9 cellular contexts compared by ENCODE assay signal in genomic region chr3:129606522-129607390, GRCh38. TPM values are rescaled to one million over a fixed set of nuclear protein-coding genes. Genes with fewer than 3 reads are reported as not detected.
A peak's percentile ranks its signal among the peaks of the same experiment; 100 is the strongest.
DNase-seq lines count a peak whose midpoint lies in the region; ATAC-seq and TF ChIP-seq lines count a peak whose summit lies in the region.
"Had no signal": no experiment of that assay in that cellular context is flagged by ENCODE, and none has a peak within 500 bp of the region (broad histone marks: within the 10 kb centered on the region; RNA-seq: fewer than 3 reads in every experiment).

Gene PLXND1 (minus strand): TSS chr3:129606676. CDS start chr3:129606639, 37 bp downstream.

- CTCF ChIA-PET in Calu3 (lab: Charles Lee): interaction anchor here (0.6 to 1.7 kb wide), 2 partner anchors 48 to 117 kb away, joined by 3 to 7 read pairs; no protein-coding TSS in a partner anchor

- H3K4me3 ChIP-seq in HUES6 (ENCODE audit: low read depth, low read length) (peak within 1 kb of the TSS; percentile 83), SK-N-MC (peak within 1 kb of the TSS; percentile 96), brain microvascular endothelial cell (ENCODE audit: low read depth, low read length) (peak within 1 kb of the TSS; percentile 88)

- in situ Hi-C loops in brain microvascular endothelial cell (cut with HindIII; ENCODE audit: low pct_ligation_motif_present, low sequenced_read_pairs): no loop called here

- peak within 1 kb of the TSS; percentile 81 for H3K27ac Mint-ChIP-seq in Calu3 (ENCODE audit: unreplicated experiment)

- H3K27me3 ChIP-seq in HUES6 (ENCODE audit: control insufficient read depth, insufficient read depth, low read length) (peaks cover 19% of the 10 kb centered on the region), brain microvascular endothelial cell (replicated peaks) (no peaks in the 10 kb centered on the region)

- peaks cover 43% of the 10 kb centered on the region for H3K4me1 Mint-ChIP-seq in Calu3 (ENCODE audit: low read depth, unreplicated experiment)

- DNase-seq in Calu3: peak; percentile 59
- DNase-seq in SK-N-MC (ENCODE audit: low read depth, low spot score): no peak
- peak; percentile 62 for DNase-seq in brain microvascular endothelial cell
- peak in 37 of 51 donors; percentile 6 to 78 (median 55) for DNase-seq in hypothalamus (lab: John Stamatoyannopoulos, UW)
- peak; percentile 61 for DNase-seq in pulmonary artery endothelial cell (ENCODE audit: low read depth, low spot score)
- no peak for DNase-seq in SKM-1 (lab: John Stamatoyannopoulos, UW; ENCODE audit: unreplicated experiment)

- peaks cover 31% of the 10 kb centered on the region for H3K36me3 Mint-ChIP-seq in Calu3 (ENCODE audit: insufficient read depth, unreplicated experiment)

- H3K27me3 Mint-ChIP-seq in Calu3 (ENCODE audit: unreplicated experiment): peaks cover 72% of the 10 kb centered on the region

- TF ChIP-seq CTCF in Calu3 (IDR thresholded peaks at IDR 0.05; ENCODE audit: unreplicated experiment) (no peak), brain microvascular endothelial cell (IDR thresholded peaks at IDR 0.05; ENCODE audit: low read depth, low read length, missing control alignments) (no peak)

- no peaks in the 10 kb centered on the region for H3K9me3 ChIP-seq in HUES6 (ENCODE audit: control insufficient read depth, insufficient read depth, low read depth, low read length)
- no peaks in the 10 kb centered on the region for H3K9me3 ChIP-seq in SK-N-MC (ENCODE audit: low read depth, low read length)

- no peaks in the 10 kb centered on the region for H3K9me3 Mint-ChIP-seq in Calu3 (ENCODE audit: low read depth, unreplicated experiment)

- H3K4me3 Mint-ChIP-seq in Calu3 (ENCODE audit: low read depth, unreplicated experiment): peak within 1 kb of the TSS; percentile 81

- intact Hi-C loops in Calu3 (cut with micrococcal nuclease; ENCODE audit: unreplicated experiment): no loop called here

- H3K9ac ChIP-seq in HUES6 (ENCODE audit: low read length) (peak within 1 kb of the TSS; percentile 92), SK-N-MC (ENCODE audit: insufficient read length) (peak within 1 kb of the TSS; percentile 81)

- H3K4me1 ChIP-seq in HUES6 (ENCODE audit: control insufficient read depth, insufficient read depth, low read length): peaks cover 60% of the 10 kb centered on the region

- H3K36me3 ChIP-seq in HUES6 (ENCODE audit: control insufficient read depth, insufficient read depth, low read length) (no peaks in the 10 kb centered on the region), SK-N-MC (ENCODE audit: insufficient read depth, low read length) (no peaks in the 10 kb centered on the region), brain microvascular endothelial cell (replicated peaks) (no peaks in the 10 kb centered on the region)

- ATAC-seq in GM21737 (IDR thresholded peaks at IDR 0.05; ENCODE audit: unreplicated experiment): no peak

- H3K27ac ChIP-seq in HUES6 (ENCODE audit: low read depth, low read length): peak within 1 kb of the TSS; percentile 78; the same call in 1 of the 2 replicates
- H3K27ac ChIP-seq in SK-N-MC: peak within 1 kb of the TSS; percentile 75
- H3K27ac ChIP-seq in brain microvascular endothelial cell: peak within 1 kb of the TSS; percentile 72
- H3K27ac ChIP-seq: VCaP had no signal

- BruUV-seq in Calu3 (replicated peaks; lab: Mats Ljungman, UMichigan): no TSS peak

RNA-seq across cellular contexts. Expression of gene PLXND1, which starts in this region (rescaled TPM):
- 16.3 and 22.0 TPM in 2 replicates for total RNA-seq in Calu3 (2022)
- 236 and 339 TPM in 2 replicates for total RNA-seq in pulmonary artery endothelial cell

Comparison
In these comparisons a context has a peak if more than half of its experiments do, and no peak if none do; other contexts are left out.
1. RNA of gene PLXND1 (total RNA-seq): 236 to 339 TPM in pulmonary artery endothelial cell; 16.3 to 22.0 TPM in Calu3; every median in the first group is over 10 times any median in the second.
2. DNase-seq: peak in Calu3 (single experiment), brain microvascular endothelial cell (single experiment), hypothalamus (37 of 51) and pulmonary artery endothelial cell (single experiment); none in SK-N-MC (single experiment) and SKM-1 (single experiment).
3. Peak in every context shown above with its lines, with median percentiles within 50 percentile points of each other: H3K27ac ChIP-seq and H3K4me3 ChIP-seq.